Comparison of ENCODE assay signal across 35 cellular contexts in the genomic region with DNA sequence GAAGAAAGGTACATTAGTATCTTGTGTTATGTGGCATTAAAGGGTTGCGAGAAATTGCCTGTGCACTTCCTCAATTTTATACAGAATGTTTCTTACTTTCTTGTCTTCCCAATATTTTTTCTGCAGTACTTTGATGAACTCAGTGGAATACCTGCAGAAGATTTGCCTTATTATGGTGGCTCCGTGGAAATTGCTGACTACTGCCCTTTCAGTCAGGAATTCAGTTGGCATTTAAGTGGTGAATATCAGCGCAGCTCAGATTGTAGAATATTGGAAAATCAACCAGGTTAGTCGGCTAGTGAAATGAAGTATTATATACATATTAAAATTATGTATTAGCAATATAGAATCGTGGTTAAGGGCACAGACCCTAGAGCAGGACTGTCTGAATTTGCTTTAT.
"Had no signal": no experiment of that assay in that cellular context is flagged by ENCODE, and none has a peak within 500 bp of the region (broad histone marks: within the 10 kb centered on the region; RNA-seq: fewer than 3 reads in every experiment).

No MANE protein-coding gene starts in this region.

- DNase-seq: MG63, MM.1S, MV-4-11, NCI-H1048, NCI-H1092, NCI-H1092 treated with DMSO at 0.1 percent for 48 hours, NCI-H1105, NCI-H1105 treated with DMSO at 0.1 percent for 48 hours, NCI-H1417, NCI-H1417 treated with DMSO at 0.1 percent for 48 hours, NCI-H1436, NCI-H1436 treated with DMSO at 0.1 percent for 48 hours, NCI-H146, NCI-H1694, NCI-H1694 treated with DMSO at 0.1 percent for 48 hours, NCI-H187, NCI-H187 treated with DMSO at 0.1 percent for 48 hours, NCI-H1930, NCI-H2029, NCI-H2029 treated with DMSO at 0.1 percent for 48 hours, NCI-H2081, NCI-H2081 treated with DMSO at 0.1 percent for 48 hours, NCI-H2107, NCI-H2171, NCI-H2171 treated with DMSO at 0.1 percent for 48 hours, NCI-H2227 treated with DMSO at 0.1 percent for 48 hours, NCI-H226, NCI-H345, NCI-H446, NCI-H446 treated with DMSO at 0.1 percent for 48 hours, NCI-H510A, NCI-H510A treated with DMSO at 0.1 percent for 48 hours, NCI-H524, NCI-H524 treated with DMSO at 0.1 percent for 48 hours, NCI-H526 had no signal

- H3K27me3 ChIP-seq: MG63 had no signal

- H3K36me3 ChIP-seq: MG63 had no signal

- H3K4me3 ChIP-seq: MG63 had no signal

- H3K9me3 ChIP-seq: MG63 had no signal
